Comparison of ENCODE assay signal across 1 cellular context in genomic region chr16:67935402-67936123, GRCh38.
A peak's percentile ranks its signal among the peaks of the same experiment; 100 is the strongest.
TF ChIP-seq lines count a peak whose summit lies in the region.

No MANE protein-coding gene starts in this region.

TF ChIP-seq in GM12878, 131 proteins besides CTCF, POLR2A, EP300 and RAD21 (continued from another document and continues in another):
- TF ChIP-seq, protein P1, sequence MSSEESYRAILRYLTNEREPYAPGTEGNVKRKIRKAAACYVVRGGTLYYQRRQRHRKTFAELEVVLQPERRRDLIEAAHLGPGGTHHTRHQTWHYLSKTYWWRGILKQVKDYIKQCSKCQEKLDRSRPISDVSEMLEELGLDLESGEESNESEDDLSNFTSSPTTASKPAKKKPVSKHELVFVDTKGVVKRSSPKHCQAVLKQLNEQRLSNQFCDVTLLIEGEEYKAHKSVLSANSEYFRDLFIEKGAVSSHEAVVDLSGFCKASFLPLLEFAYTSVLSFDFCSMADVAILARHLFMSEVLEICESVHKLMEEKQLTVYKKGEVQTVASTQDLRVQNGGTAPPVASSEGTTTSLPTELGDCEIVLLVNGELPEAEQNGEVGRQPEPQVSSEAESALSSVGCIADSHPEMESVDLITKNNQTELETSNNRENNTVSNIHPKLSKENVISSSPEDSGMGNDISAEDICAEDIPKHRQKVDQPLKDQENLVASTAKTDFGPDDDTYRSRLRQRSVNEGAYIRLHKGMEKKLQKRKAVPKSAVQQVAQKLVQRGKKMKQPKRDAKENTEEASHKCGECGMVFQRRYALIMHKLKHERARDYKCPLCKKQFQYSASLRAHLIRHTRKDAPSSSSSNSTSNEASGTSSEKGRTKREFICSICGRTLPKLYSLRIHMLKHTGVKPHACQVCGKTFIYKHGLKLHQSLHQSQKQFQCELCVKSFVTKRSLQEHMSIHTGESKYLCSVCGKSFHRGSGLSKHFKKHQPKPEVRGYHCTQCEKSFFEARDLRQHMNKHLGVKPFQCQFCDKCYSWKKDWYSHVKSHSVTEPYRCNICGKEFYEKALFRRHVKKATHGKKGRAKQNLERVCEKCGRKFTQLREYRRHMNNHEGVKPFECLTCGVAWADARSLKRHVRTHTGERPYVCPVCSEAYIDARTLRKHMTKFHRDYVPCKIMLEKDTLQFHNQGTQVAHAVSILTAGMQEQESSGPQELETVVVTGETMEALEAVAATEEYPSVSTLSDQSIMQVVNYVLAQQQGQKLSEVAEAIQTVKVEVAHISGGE (CRISPR knock-in tag; IDR thresholded peaks at IDR 0.05) = no peak
- peak; percentile 87 for TF ChIP-seq SMAD5 (IDR thresholded peaks at IDR 0.05; ENCODE audit: low read depth)
- no peak; the same call in 1 of the 2 replicates for TF ChIP-seq CBFB (IDR thresholded peaks at IDR 0.05; ENCODE audit: low read depth)
- TF ChIP-seq JUNB (IDR thresholded peaks at IDR 0.05) = no peak
- TF ChIP-seq PAX8 (IDR thresholded peaks at IDR 0.05) = no peak
- peak; percentile 80; the same call in 1 of the 2 replicates for TF ChIP-seq RB1 (IDR thresholded peaks at IDR 0.05; ENCODE audit: borderline replicate concordance)
- peak; percentile 85 for TF ChIP-seq POLR2AphosphoS5 (IDR thresholded peaks at IDR 0.05; ENCODE audit: low read length)
- TF ChIP-seq SP1 (IDR thresholded peaks at IDR 0.05; ENCODE audit: low read depth, low read length) = peak; percentile 59
- no peak for TF ChIP-seq KLF5 (IDR thresholded peaks at IDR 0.05; ENCODE audit: partially characterized antibody)
- no peak for TF ChIP-seq CBX5 (IDR thresholded peaks at IDR 0.05; ENCODE audit: low read depth)
- TF ChIP-seq TAF1 (IDR thresholded peaks at IDR 0.05; ENCODE audit: borderline replicate concordance, low read depth, low read length) = peak; percentile 87; the same call in 1 of the 2 replicates
- TF ChIP-seq ZBTB40 (IDR thresholded peaks at IDR 0.05; ENCODE audit: borderline replicate concordance) = peak; percentile 79; the same call in 1 of the 2 replicates
- TF ChIP-seq CHD2 (IDR thresholded peaks at IDR 0.05; ENCODE audit: borderline replicate concordance, low read depth, low read length) = peak; percentile 65; the same call in 1 of the 2 replicates
- 0 out of 2 replicates have a peak, but pooled peaks have one; percentile 36 for TF ChIP-seq TBL1XR1 (IDR thresholded peaks at IDR 0.05; ENCODE audit: low read depth, low read length)
- no peak for TF ChIP-seq MYB (IDR thresholded peaks at IDR 0.05; ENCODE audit: borderline replicate concordance, low read depth, low read length)
- TF ChIP-seq ATF7 (IDR thresholded peaks at IDR 0.05; ENCODE audit: low read depth) = no peak
- no peak for TF ChIP-seq NBN (IDR thresholded peaks at IDR 0.05)
- TF ChIP-seq MAX (IDR thresholded peaks at IDR 0.05; ENCODE audit: low read depth, low read length) = peak; percentile 84
- TF ChIP-seq ZNF622 (IDR thresholded peaks at IDR 0.05) = no peak
- peak; percentile 37; the same call in 1 of the 2 replicates for TF ChIP-seq HCFC1 (IDR thresholded peaks at IDR 0.05; ENCODE audit: low read length)
- peak; percentile 77 for TF ChIP-seq USF2 (IDR thresholded peaks at IDR 0.05; ENCODE audit: borderline replicate concordance, low read depth, low read length)
- TF ChIP-seq MEF2B (IDR thresholded peaks at IDR 0.05; ENCODE audit: partially characterized antibody, poor library complexity, severe bottlenecking) = peak; percentile 10
- TF ChIP-seq, protein P2, sequence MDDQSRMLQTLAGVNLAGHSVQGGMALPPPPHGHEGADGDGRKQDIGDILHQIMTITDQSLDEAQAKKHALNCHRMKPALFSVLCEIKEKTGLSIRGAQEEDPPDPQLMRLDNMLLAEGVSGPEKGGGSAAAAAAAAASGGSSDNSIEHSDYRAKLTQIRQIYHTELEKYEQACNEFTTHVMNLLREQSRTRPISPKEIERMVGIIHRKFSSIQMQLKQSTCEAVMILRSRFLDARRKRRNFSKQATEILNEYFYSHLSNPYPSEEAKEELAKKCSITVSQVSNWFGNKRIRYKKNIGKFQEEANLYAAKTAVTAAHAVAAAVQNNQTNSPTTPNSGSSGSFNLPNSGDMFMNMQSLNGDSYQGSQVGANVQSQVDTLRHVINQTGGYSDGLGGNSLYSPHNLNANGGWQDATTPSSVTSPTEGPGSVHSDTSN (IDR thresholded peaks at IDR 0.05; ENCODE audit: insufficient replicate concordance, low read depth, low read length) = peak; percentile 93
- TF ChIP-seq, protein P3, sequence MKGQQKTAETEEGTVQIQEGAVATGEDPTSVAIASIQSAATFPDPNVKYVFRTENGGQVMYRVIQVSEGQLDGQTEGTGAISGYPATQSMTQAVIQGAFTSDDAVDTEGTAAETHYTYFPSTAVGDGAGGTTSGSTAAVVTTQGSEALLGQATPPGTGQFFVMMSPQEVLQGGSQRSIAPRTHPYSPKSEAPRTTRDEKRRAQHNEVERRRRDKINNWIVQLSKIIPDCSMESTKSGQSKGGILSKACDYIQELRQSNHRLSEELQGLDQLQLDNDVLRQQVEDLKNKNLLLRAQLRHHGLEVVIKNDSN (IDR thresholded peaks at IDR 0.05; ENCODE audit: borderline replicate concordance, extremely low read length, insufficient read depth, low read depth, low read length) = peak; percentile 87
- TF ChIP-seq NR2F1 (conservative IDR thresholded peaks at IDR 0.05) = peak; percentile 81
- TF ChIP-seq, protein P4, sequence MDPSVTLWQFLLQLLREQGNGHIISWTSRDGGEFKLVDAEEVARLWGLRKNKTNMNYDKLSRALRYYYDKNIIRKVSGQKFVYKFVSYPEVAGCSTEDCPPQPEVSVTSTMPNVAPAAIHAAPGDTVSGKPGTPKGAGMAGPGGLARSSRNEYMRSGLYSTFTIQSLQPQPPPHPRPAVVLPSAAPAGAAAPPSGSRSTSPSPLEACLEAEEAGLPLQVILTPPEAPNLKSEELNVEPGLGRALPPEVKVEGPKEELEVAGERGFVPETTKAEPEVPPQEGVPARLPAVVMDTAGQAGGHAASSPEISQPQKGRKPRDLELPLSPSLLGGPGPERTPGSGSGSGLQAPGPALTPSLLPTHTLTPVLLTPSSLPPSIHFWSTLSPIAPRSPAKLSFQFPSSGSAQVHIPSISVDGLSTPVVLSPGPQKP (IDR thresholded peaks at IDR 0.05; ENCODE audit: low read depth, low read length) = no peak
- TF ChIP-seq CREB1 (IDR thresholded peaks at IDR 0.05; ENCODE audit: low read depth) = peak; percentile 67
- TF ChIP-seq NFYA (IDR thresholded peaks at IDR 0.05; ENCODE audit: borderline replicate concordance, low read depth, low read length) = no peak
- peak; percentile 94 for TF ChIP-seq POLR2AphosphoS2 (IDR thresholded peaks at IDR 0.05; ENCODE audit: low read depth, low read length)
- TF ChIP-seq LARP7 (IDR thresholded peaks at IDR 0.05) = no peak; the same call in 1 of the 2 replicates
- TF ChIP-seq, protein P5, sequence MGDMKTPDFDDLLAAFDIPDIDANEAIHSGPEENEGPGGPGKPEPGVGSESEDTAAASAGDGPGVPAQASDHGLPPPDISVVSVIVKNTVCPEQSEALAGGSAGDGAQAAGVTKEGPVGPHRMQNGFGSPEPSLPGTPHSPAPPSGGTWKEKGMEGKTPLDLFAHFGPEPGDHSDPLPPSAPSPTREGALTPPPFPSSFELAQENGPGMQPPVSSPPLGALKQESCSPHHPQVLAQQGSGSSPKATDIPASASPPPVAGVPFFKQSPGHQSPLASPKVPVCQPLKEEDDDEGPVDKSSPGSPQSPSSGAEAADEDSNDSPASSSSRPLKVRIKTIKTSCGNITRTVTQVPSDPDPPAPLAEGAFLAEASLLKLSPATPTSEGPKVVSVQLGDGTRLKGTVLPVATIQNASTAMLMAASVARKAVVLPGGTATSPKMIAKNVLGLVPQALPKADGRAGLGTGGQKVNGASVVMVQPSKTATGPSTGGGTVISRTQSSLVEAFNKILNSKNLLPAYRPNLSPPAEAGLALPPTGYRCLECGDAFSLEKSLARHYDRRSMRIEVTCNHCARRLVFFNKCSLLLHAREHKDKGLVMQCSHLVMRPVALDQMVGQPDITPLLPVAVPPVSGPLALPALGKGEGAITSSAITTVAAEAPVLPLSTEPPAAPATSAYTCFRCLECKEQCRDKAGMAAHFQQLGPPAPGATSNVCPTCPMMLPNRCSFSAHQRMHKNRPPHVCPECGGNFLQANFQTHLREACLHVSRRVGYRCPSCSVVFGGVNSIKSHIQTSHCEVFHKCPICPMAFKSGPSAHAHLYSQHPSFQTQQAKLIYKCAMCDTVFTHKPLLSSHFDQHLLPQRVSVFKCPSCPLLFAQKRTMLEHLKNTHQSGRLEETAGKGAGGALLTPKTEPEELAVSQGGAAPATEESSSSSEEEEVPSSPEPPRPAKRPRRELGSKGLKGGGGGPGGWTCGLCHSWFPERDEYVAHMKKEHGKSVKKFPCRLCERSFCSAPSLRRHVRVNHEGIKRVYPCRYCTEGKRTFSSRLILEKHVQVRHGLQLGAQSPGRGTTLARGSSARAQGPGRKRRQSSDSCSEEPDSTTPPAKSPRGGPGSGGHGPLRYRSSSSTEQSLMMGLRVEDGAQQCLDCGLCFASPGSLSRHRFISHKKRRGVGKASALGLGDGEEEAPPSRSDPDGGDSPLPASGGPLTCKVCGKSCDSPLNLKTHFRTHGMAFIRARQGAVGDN (IDR thresholded peaks at IDR 0.05) = no peak
- no peak for TF ChIP-seq EZH2 (IDR thresholded peaks at IDR 0.05; ENCODE audit: borderline replicate concordance, control insufficient read depth, low read depth, low read length)
- no peak for TF ChIP-seq TARDBP (IDR thresholded peaks at IDR 0.05; ENCODE audit: borderline replicate concordance)
- TF ChIP-seq, protein P6, sequence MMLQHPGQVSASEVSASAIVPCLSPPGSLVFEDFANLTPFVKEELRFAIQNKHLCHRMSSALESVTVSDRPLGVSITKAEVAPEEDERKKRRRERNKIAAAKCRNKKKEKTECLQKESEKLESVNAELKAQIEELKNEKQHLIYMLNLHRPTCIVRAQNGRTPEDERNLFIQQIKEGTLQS (IDR thresholded peaks at IDR 0.05; ENCODE audit: borderline replicate concordance, extremely low read depth, low read depth, low read length) = peak; percentile 59; the same call in 1 of the 2 replicates
- TF ChIP-seq CHD4 (IDR thresholded peaks at IDR 0.05) = no peak
- TF ChIP-seq KDM1A (IDR thresholded peaks at IDR 0.05; ENCODE audit: borderline replicate concordance) = no peak
- TF ChIP-seq CBX3 (IDR thresholded peaks at IDR 0.05; ENCODE audit: borderline replicate concordance, low read depth) = no peak
- TF ChIP-seq SREBF2 (IDR thresholded peaks at IDR 0.05; ENCODE audit: low read length) = no peak
- TF ChIP-seq PRDM15 (CRISPR knock-in tag; IDR thresholded peaks at IDR 0.05) = no peak
